ENCODE assay signal across 18 cellular contexts in the genomic region with DNA sequence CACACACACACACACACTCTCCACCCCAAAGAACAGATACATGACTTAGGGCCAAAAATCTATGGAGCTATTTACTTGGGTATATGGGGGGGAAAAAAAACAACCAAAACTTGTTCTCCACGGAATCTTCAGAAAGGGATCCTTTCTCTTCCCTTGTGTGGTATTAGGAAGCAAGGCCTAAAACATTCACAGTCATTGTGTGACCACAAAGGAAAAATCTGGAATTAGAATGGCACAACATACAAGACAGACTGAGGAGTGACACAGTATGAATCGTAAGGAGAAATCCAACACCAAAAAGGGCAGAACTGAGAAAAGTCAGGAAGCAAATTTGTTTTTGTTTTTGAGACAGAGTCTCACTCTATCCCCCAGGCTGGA.
DNase-seq lines count a peak whose midpoint lies in the region; ATAC-seq, FAIRE-seq and TF ChIP-seq lines count a peak whose summit lies in the region.
"Had no signal": no experiment of that assay in that cellular context is flagged by ENCODE, and none has a peak within 500 bp of the region (broad histone marks: within the 10 kb centered on the region; RNA-seq: fewer than 3 reads in every experiment).

No MANE protein-coding gene starts in this region.

- CTCF ChIA-PET in IMR-90 (lab: Yijun Ruan, JAX), result no interaction called here

- H3K4me3 ChIP-seq in IMR-90 (ENCODE audit: insufficient read depth, low read depth, low read length) (no peak overlapping the region), astrocyte (ENCODE audit: insufficient read depth, low read depth, low read length) (no peak overlapping the region), right lobe of liver (no peak overlapping the region), left lung (no peak overlapping the region)

- ATAC-seq in IMR-90 (ENCODE audit: low read depth), result peak; percentile 49
- ATAC-seq in right lobe of liver, result no peak
- ATAC-seq in left lung, result no peak
- ATAC-seq: HCT116 had no signal

- no peaks in the 10 kb centered on the region for H3K27me3 ChIP-seq in IMR-90 (ENCODE audit: control insufficient read depth, insufficient read depth, low read length)
- no peaks in the 10 kb centered on the region for H3K27me3 ChIP-seq in astrocyte (ENCODE audit: insufficient read depth, low read length)
- no peaks in the 10 kb centered on the region for H3K27me3 ChIP-seq in right lobe of liver
- no peaks in the 10 kb centered on the region for H3K27me3 ChIP-seq in left lung

- peak overlapping the region; percentile 35 for H3K27ac Mint-ChIP-seq in astrocyte (ENCODE audit: unreplicated experiment)
- H3K27ac Mint-ChIP-seq: activated naive CD4-positive, alpha-beta T cell treated with anti-CD3 and anti-CD28 coated beads, Interleukin-2, amount 10 ng/mL, durations not matched to agents 7 days and 5 days; type B pancreatic cell had no signal

- H3K79me1 ChIP-seq in IMR-90 (ENCODE audit: low read depth in 1 of 2, low read length in 2 of 2), result peaks cover 23 to 49% of the 10 kb centered on the region in 2 experiments

- TF ChIP-seq CTCF in IMR-90 (conservative IDR thresholded peaks at IDR 0.05; ENCODE audit: low read depth, low read length) (no peak), astrocyte (IDR thresholded peaks at IDR 0.05; ENCODE audit: insufficient read depth, low read depth, low read length) (no peak), right lobe of liver (IDR thresholded peaks at IDR 0.05) (no peak), left lung (IDR thresholded peaks at IDR 0.05) (no peak)

- no peak overlapping the region for H3K4ac ChIP-seq in IMR-90 (ENCODE audit: low read depth, low read length)

- no peak overlapping the region; the same call in 1 of the 2 replicates for H3K18ac ChIP-seq in IMR-90 (ENCODE audit: low read depth, low read length)

- BruUV-seq in IMR-90 (replicated peaks; lab: Mats Ljungman, UMichigan), result no TSS peak

- no peak overlapping the region for H2BK5ac ChIP-seq in IMR-90 (ENCODE audit: low read depth, low read length, poor library complexity, severe bottlenecking)

- H3K79me2 ChIP-seq in astrocyte (ENCODE audit: insufficient read depth, low read length), result peaks cover 16% of the 10 kb centered on the region

- H2BK20ac ChIP-seq in IMR-90 (ENCODE audit: low read depth, low read length), result no peak overlapping the region

- POLR2A ChIA-PET in IMR-90 (lab: Charles Lee; ENCODE audit: unreplicated experiment), result no interaction called here

- peaks cover 3% of the 10 kb centered on the region; the same call in 1 of the 2 replicates for H4K20me1 ChIP-seq in IMR-90 (ENCODE audit: insufficient read depth, low read length)
- H4K20me1 ChIP-seq in astrocyte (ENCODE audit: insufficient read depth, low read length), result peaks cover 43% of the 10 kb centered on the region

- no peak for FAIRE-seq in astrocyte (lab: Jason Lieb, UNC)
- FAIRE-seq: keratinocyte had no signal

- H3K9me1 ChIP-seq in IMR-90 (ENCODE audit: insufficient read depth, low read length), result peaks cover 3% of the 10 kb centered on the region; the same call in 1 of the 2 replicates

- TF ChIP-seq POLR2A in IMR-90 (IDR thresholded peaks at IDR 0.05; ENCODE audit: low read depth, low read length) (no peak), right lobe of liver (IDR thresholded peaks at IDR 0.05) (no peak)

- in situ Hi-C loops in IMR-90 (cut with MboI; ENCODE audit: low sequenced_read_pairs), result no loop called here

- no peak overlapping the region for H2AFZ ChIP-seq in IMR-90 (replicated peaks; ENCODE audit: low read length, poor library complexity)
- no peak overlapping the region for H2AFZ ChIP-seq in astrocyte (ENCODE audit: low read depth, low read length)

- intact Hi-C loops in IMR-90 (cut with micrococcal nuclease) (no loop called here), right lobe of liver (cut with DNase I) (no loop called here), left lung (cut with DNase I) (no loop called here)

- H3K4me2 ChIP-seq in IMR-90 (ENCODE audit: low read depth, low read length), result no peak overlapping the region
- no peak overlapping the region for H3K4me2 ChIP-seq in astrocyte (ENCODE audit: low read length)

- no peaks in the 10 kb centered on the region for H3K9me3 Mint-ChIP-seq in astrocyte (ENCODE audit: unreplicated experiment)
- H3K9me3 Mint-ChIP-seq: activated naive CD4-positive, alpha-beta T cell treated with anti-CD3 and anti-CD28 coated beads, Interleukin-2, amount 10 ng/mL, durations not matched to agents 7 days and 5 days; type B pancreatic cell had no signal

- H3K4me3 Mint-ChIP-seq in astrocyte (ENCODE audit: unreplicated experiment), result no peak overlapping the region
- H3K4me3 Mint-ChIP-seq: activated naive CD4-positive, alpha-beta T cell treated with anti-CD3 and anti-CD28 coated beads, Interleukin-2, amount 10 ng/mL, durations not matched to agents 7 days and 5 days; type B pancreatic cell had no signal

- H2BK15ac ChIP-seq in IMR-90 (ENCODE audit: low read depth, low read length), result no peak overlapping the region

- no peak overlapping the region for H4K5ac ChIP-seq in IMR-90 (ENCODE audit: low read depth, low read length)

- DNase-seq in EH (ENCODE audit: low read depth), result peak; percentile 71
- peak; percentile 65 for DNase-seq in IMR-90
- peak; percentile 33 for DNase-seq in astrocyte (ENCODE audit: low read depth)
- no peak for DNase-seq in right lobe of liver
- no peak for DNase-seq in NK-92 treated with Interleukin-12 subunit alpha and Interleukin-12 subunit beta, amount 100 ng/mL, for 24 hours (lab: John Stamatoyannopoulos, UW)
- no peak for DNase-seq in NCI-H1436 treated with DMSO at 0.1 percent for 48 hours (lab: John Stamatoyannopoulos, UW)
- no peak for DNase-seq in left lung
- DNase-seq: activated naive CD4-positive, alpha-beta T cell treated with anti-CD3 and anti-CD28 coated beads, Interleukin-2, amount 10 ng/mL, durations not matched to agents 7 days and 5 days; DND-41; NCI-H1436; NCI-H510A; occipital lobe; stimulated activated CD4-positive, alpha-beta T cell treated with anti-CD3 and anti-CD28 coated beads, Interleukin-4, amount 100 ng/mL, for 4 hours had no signal

- no peaks in the 10 kb centered on the region for H3K9me3 ChIP-seq in IMR-90 (ENCODE audit: control insufficient read depth, insufficient read depth, low read length)
- H3K9me3 ChIP-seq in astrocyte (ENCODE audit: insufficient read depth, low read depth, low read length), result no peaks in the 10 kb centered on the region
- H3K9me3 ChIP-seq in right lobe of liver, result no peaks in the 10 kb centered on the region
- H3K9me3 ChIP-seq in left lung, result no peaks in the 10 kb centered on the region

- H4K8ac ChIP-seq in IMR-90 (ENCODE audit: low read depth in 2 of 2, low read length in 2 of 2), result 0 out of 4 replicates have a peak overlapping the region, but pooled peaks of 1 of the 2 experiments have one; percentile 40

- no peak overlapping the region for H2BK120ac ChIP-seq in IMR-90 (ENCODE audit: low read depth, low read length)

- no CpG with 5 or more reads among the region's 2 CpGs for WGBS in IMR-90 (ENCODE audit: extremely low coverage in 2 of 2, insufficient read length in 1 of 2), 2 experiments
- whole genome bisulfite sequencing in right lobe of liver (ENCODE audit: insufficient coverage, low coverage, low lambda C conversion rate, missing lambda C conversion rate), result 58% methylated on average over 2 of the region's 2 CpGs

- no peak overlapping the region for H4K91ac ChIP-seq in IMR-90 (ENCODE audit: insufficient read depth, low read depth, low read length)

- dilution Hi-C loops in IMR-90 (cut with HindIII; ENCODE audit: low sequenced_read_pairs, unreplicated experiment), result no loop called here

- H3K36me3 ChIP-seq in IMR-90 (ENCODE audit: control insufficient read depth, insufficient read depth, low read length) (peaks cover 13% of the 10 kb centered on the region), astrocyte (ENCODE audit: insufficient read depth, low read length) (peaks cover 14% of the 10 kb centered on the region), right lobe of liver (peaks cover 0 to 9% (median 0%) of the 10 kb centered on the region in 4 donors), left lung (peaks cover 0 to 47% of the 10 kb centered on the region in 2 donors)

- no peak overlapping the region for H3K9ac ChIP-seq in IMR-90 (ENCODE audit: low read depth, low read length)
- no peak overlapping the region for H3K9ac ChIP-seq in astrocyte (ENCODE audit: low read length)

- H3K36me3 Mint-ChIP-seq in astrocyte (ENCODE audit: low read depth, unreplicated experiment), result peaks cover 13% of the 10 kb centered on the region

- no peak overlapping the region for H3K27ac ChIP-seq in IMR-90 (ENCODE audit: insufficient read depth, low read length)
- no peak overlapping the region for H3K27ac ChIP-seq in astrocyte (ENCODE audit: low read depth, low read length)
- H3K27ac ChIP-seq in right lobe of liver, result peak overlapping the region in 2 of 3 donors; percentile 41 to 44
- no peak overlapping the region for H3K27ac ChIP-seq in left lung
- H3K27ac ChIP-seq: C4-2B, VCaP had no signal

- TF ChIP-seq RAD21 in IMR-90 (IDR thresholded peaks at IDR 0.05; ENCODE audit: low read length), result no peak

- H2AK9ac ChIP-seq in IMR-90 (replicated peaks; ENCODE audit: low read depth, low read length, poor library complexity), result no peak overlapping the region

- no peaks in the 10 kb centered on the region for H3K27me3 Mint-ChIP-seq in astrocyte (ENCODE audit: low read depth, unreplicated experiment)
- H3K27me3 Mint-ChIP-seq: activated naive CD4-positive, alpha-beta T cell treated with anti-CD3 and anti-CD28 coated beads, Interleukin-2, amount 10 ng/mL, durations not matched to agents 7 days and 5 days; type B pancreatic cell had no signal

- H2AK5ac ChIP-seq in IMR-90 (ENCODE audit: low read depth, low read length), result no peak overlapping the region

- H3K4me1 Mint-ChIP-seq in astrocyte (ENCODE audit: low read depth, unreplicated experiment), result peaks cover 9% of the 10 kb centered on the region

- H3K14ac ChIP-seq in IMR-90 (replicated peaks; ENCODE audit: low read depth, low read length), result no peak overlapping the region

- H3K23ac ChIP-seq in IMR-90 (ENCODE audit: low read depth, low read length), result no peak overlapping the region

- H3K4me1 ChIP-seq in IMR-90 (ENCODE audit: control insufficient read depth, insufficient read depth, low read length) (no peaks in the 10 kb centered on the region), astrocyte (ENCODE audit: insufficient read depth, low read length) (peaks cover 3% of the 10 kb centered on the region), right lobe of liver (peaks cover 0 to 26% (median 13%) of the 10 kb centered on the region in 4 donors), left lung (no peaks in the 10 kb centered on the region)

- no peak overlapping the region for H3K56ac ChIP-seq in IMR-90 (ENCODE audit: extremely low read depth, insufficient read depth, low read length)

TF ChIP-seq in IMR-90, 13 proteins besides CTCF, POLR2A, EP300 and RAD21:
- no peak for TF ChIP-seq NFE2L2 (IDR thresholded peaks at IDR 0.05; ENCODE audit: low read depth, low read length)
- peak; percentile 4; the same call in 1 of the 2 replicates for TF ChIP-seq CEBPB (IDR thresholded peaks at IDR 0.05; ENCODE audit: low read depth, low read length)

Comparison
In these comparisons a context has a peak if more than half of its experiments do, and no peak if none do; other contexts are left out.
1. DNase-seq: peak in EH (single experiment), IMR-90 (single experiment) and astrocyte (single experiment); none in right lobe of liver (0 of 3), NK-92 treated with Interleukin-12 subunit alpha and Interleukin-12 subunit beta, amount 100 ng/mL, for 24 hours (single experiment), NCI-H1436 treated with DMSO at 0.1 percent for 48 hours (single experiment) and left lung (0 of 2).
2. H3K27ac ChIP-seq: peak in right lobe of liver (2 of 3); none in IMR-90 (single experiment), astrocyte (single experiment) and left lung (0 of 2).